1 cellular context compared by ENCODE assay signal in genomic region chr1:68279846-68280245, GRCh38.
TF ChIP-seq lines count a peak whose summit lies in the region.

No MANE protein-coding gene starts in this region.

TF ChIP-seq in IMR-90, 13 proteins besides CTCF, POLR2A, EP300 and RAD21:
- TF ChIP-seq RCOR1 (IDR thresholded peaks at IDR 0.05; ENCODE audit: insufficient replicate concordance, low read length) (no peak), CEBPB (IDR thresholded peaks at IDR 0.05; ENCODE audit: low read depth, low read length) (no peak), MAFK (IDR thresholded peaks at IDR 0.05; ENCODE audit: low read depth, low read length) (no peak), RFX5 (IDR thresholded peaks at IDR 0.05; ENCODE audit: low read depth, low read length) (no peak), NFE2L2 (IDR thresholded peaks at IDR 0.05; ENCODE audit: low read depth, low read length) (no peak), BHLHE40 (IDR thresholded peaks at IDR 0.05; ENCODE audit: low read depth, low read length) (no peak), CHD1 (IDR thresholded peaks at IDR 0.05; ENCODE audit: low read depth, low read length) (no peak), MAZ (IDR thresholded peaks at IDR 0.05; ENCODE audit: borderline replicate concordance, low read depth, low read length) (no peak), MXI1 (IDR thresholded peaks at IDR 0.05; ENCODE audit: borderline replicate concordance, low read depth, low read length) (no peak), SMC3 (IDR thresholded peaks at IDR 0.05; ENCODE audit: low read depth, low read length) (no peak), ELK1 (IDR thresholded peaks at IDR 0.05; ENCODE audit: borderline replicate concordance, low read depth, low read length) (no peak), FOS (IDR thresholded peaks at IDR 0.05; ENCODE audit: low read depth, low read length) (no peak)
- TF ChIP-seq, protein P1, sequence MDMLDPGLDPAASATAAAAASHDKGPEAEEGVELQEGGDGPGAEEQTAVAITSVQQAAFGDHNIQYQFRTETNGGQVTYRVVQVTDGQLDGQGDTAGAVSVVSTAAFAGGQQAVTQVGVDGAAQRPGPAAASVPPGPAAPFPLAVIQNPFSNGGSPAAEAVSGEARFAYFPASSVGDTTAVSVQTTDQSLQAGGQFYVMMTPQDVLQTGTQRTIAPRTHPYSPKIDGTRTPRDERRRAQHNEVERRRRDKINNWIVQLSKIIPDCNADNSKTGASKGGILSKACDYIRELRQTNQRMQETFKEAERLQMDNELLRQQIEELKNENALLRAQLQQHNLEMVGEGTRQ (IDR thresholded peaks at IDR 0.05; ENCODE audit: low read depth, low read length), result no peak
TF ChIP-seq in IMR-90: peak in this region for 0.
